ENCODE assay signal across 10 cellular contexts in the genomic region with DNA sequence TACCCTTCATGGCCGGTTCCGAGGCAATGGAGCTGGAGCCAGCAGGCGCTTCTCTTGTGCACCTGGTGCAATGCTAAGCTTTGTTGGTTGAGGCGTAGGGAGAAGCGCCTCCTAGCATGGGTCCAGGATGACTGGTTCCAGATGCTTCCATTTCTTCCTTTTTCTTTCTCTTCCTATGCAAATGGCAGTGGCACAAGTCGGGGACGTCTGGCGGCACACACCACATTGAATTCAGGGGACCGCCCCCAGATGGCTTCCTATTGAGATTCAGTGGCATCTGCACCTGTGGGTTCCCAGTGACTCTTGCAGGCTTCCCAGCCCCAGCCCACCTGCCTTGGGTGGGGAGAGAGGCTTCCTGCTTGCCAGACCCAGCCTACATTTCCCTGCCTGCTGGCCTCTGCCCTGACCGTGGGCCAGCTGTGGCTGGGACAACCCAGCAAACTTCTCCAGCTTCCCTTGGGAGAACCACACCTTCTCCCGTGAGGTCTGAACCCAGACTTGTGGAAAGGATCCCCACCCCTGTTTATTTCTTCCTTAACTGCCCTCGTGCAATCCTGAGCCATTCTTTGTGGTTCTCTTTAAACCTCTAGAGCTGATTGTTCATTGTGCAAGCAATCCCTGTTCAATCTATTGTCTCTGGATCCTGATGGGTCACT. TPM values are rescaled to one million over a fixed set of nuclear protein-coding genes. Genes with fewer than 3 reads are reported as not detected.
DNase-seq lines count a peak whose midpoint lies in the region; TF ChIP-seq lines count a peak whose summit lies in the region.
"Not testable (repeated sequence)": the region's sequence is repeated elsewhere in the genome, so short reads cannot be mapped to it uniquely, and the experiment has no call there.
"Had no signal": no experiment of that assay in that cellular context is flagged by ENCODE, and none has a peak within 500 bp of the region (broad histone marks: within the 10 kb centered on the region; RNA-seq: fewer than 3 reads in every experiment).

No MANE protein-coding gene starts in this region.

- H3K27me3 ChIP-seq in BLaER1 treated with 17β-estradiol and CSF1 and Interleukin-3, amounts not matched to agents 10 nM and 100 nM, result not testable (repeated sequence)
- H3K27me3 ChIP-seq in stomach, result peaks cover 0 to 31% (median 0%) of the 10 kb centered on the region in 3 donors

- peak; percentile 39 for DNase-seq in activated CD8-positive, alpha-beta memory T cell treated with anti-CD3 and anti-CD28 coated beads, Interleukin-2, amount 50 U/mL, for 48 hours
- DNase-seq in islet precursor cell, result peak; percentile 29
- DNase-seq in mesenteric fat pad (ENCODE audit: low spot score), result peak; percentile 62
- DNase-seq in osteocyte (ENCODE audit: extremely low spot score, unreplicated experiment), result peak; percentile 79
- DNase-seq in stomach, result peak; percentile 20

- H3K9ac ChIP-seq in BLaER1 treated with 17β-estradiol and CSF1 and Interleukin-3, amounts not matched to agents 10 nM and 100 nM, result not testable (repeated sequence)

- H3K4me2 ChIP-seq in BLaER1 treated with 17β-estradiol and CSF1 and Interleukin-3, amounts not matched to agents 10 nM and 100 nM, result peak overlapping the region in 9 of 11 experiments; percentile 9 to 61 (median 46); a peak in 16 of 22 replicates

- TF ChIP-seq CTCF in osteocyte (IDR thresholded peaks at IDR 0.05); stomach (IDR thresholded peaks at IDR 0.05): not testable (repeated sequence)

- not testable (repeated sequence) for H3K27ac ChIP-seq in BLaER1 treated with 17β-estradiol and CSF1 and Interleukin-3, amounts not matched to agents 10 nM and 100 nM; stomach

- H3K36me3 ChIP-seq in BLaER1 treated with 17β-estradiol and CSF1 and Interleukin-3, amounts not matched to agents 10 nM and 100 nM; stomach: not testable (repeated sequence)

- not testable (repeated sequence) for H4K20me1 ChIP-seq in BLaER1 treated with 17β-estradiol and CSF1 and Interleukin-3, amounts not matched to agents 10 nM and 100 nM

- H3K9me3 Mint-ChIP-seq in osteocyte (ENCODE audit: unreplicated experiment), result not testable (repeated sequence)

- not testable (repeated sequence) for TF ChIP-seq POLR2A in stomach (IDR thresholded peaks at IDR 0.05)

- not testable (repeated sequence) for H3K36me3 Mint-ChIP-seq in osteocyte (ENCODE audit: unreplicated experiment)

- not testable (repeated sequence) for H3K4me3 ChIP-seq in BLaER1 treated with 17β-estradiol and CSF1 and Interleukin-3, amounts not matched to agents 10 nM and 100 nM; stomach

- not testable (repeated sequence) for H3K4me1 Mint-ChIP-seq in osteocyte (ENCODE audit: unreplicated experiment)

- H3K27me3 Mint-ChIP-seq in osteocyte (ENCODE audit: unreplicated experiment), result peaks cover 65% of the 10 kb centered on the region

- TF ChIP-seq EP300 in stomach (IDR thresholded peaks at IDR 0.05), result not testable (repeated sequence)

- not testable (repeated sequence) for H3K9me3 ChIP-seq in BLaER1 treated with 17β-estradiol and CSF1 and Interleukin-3, amounts not matched to agents 10 nM and 100 nM (replicated peaks in 1 of 11); stomach

- intact Hi-C loops in stomach (cut with DNase I; ENCODE audit: low total_unique reads), result not testable (repeated sequence)

- peaks cover 0 to 21% (median 7%) of the 10 kb centered on the region in 10 experiments; a peak in 12 of 20 replicates for H3K4me1 ChIP-seq in BLaER1 treated with 17β-estradiol and CSF1 and Interleukin-3, amounts not matched to agents 10 nM and 100 nM
- not testable (repeated sequence) for H3K4me1 ChIP-seq in stomach

- H3K4me3 Mint-ChIP-seq in osteocyte (ENCODE audit: unreplicated experiment), result not testable (repeated sequence)

- 58 to 67% (median 61%) methylated on average over 11 to 12 of the region's 12 CpGs for WGBS in stomach, 5 donors

- H3K27ac Mint-ChIP-seq in osteocyte (ENCODE audit: unreplicated experiment), result not testable (repeated sequence)

RNA-seq across cellular contexts. Expression of gene OBP2B, which starts 8.4 kb away (rescaled TPM):
- not detected for total RNA-seq in mesenteric fat pad
- total RNA-seq in osteocyte, result not detected in 2 replicates
- not detected for total RNA-seq in stomach
- not detected for polyA plus RNA-seq in stomach
- total RNA-seq: Caco-2; CD4-positive, CD25-positive, alpha-beta regulatory T cell; CD8-positive, alpha-beta T cell had no signal
- polyA plus RNA-seq: A549; CD4-positive, CD25-positive, alpha-beta regulatory T cell had no signal

RNA-seq across cellular contexts. Expression of gene GBGT1, which starts 53.7 kb away (rescaled TPM):
- total RNA-seq in mesenteric fat pad (25.1 TPM), osteocyte (3.1 and 4.1 TPM in 2 replicates), stomach (10 to 100 TPM in 3 of 5 donors, 1 to 10 TPM in 2; 1.2 to 37.9 (median 21.3) TPM)
- polyA plus RNA-seq in stomach, result 10 to 100 TPM; 12.5 to 24.2 (median 23.8) TPM

RNA-seq across cellular contexts. Expression of gene ABO, which starts 57.5 kb away (rescaled TPM):
- total RNA-seq in mesenteric fat pad, result 2.3 TPM
- not detected in 2 replicates for total RNA-seq in osteocyte
- total RNA-seq in stomach, result 10 to 100 TPM in 2 of 5 donors, 1 to 10 TPM in 2, under 1 TPM in 1; 0.72 to 67.1 (median 4.8) TPM
- 10 to 100 TPM in 1 of 3 donors, 1 to 10 TPM in 2; 1.6 to 11.0 (median 3.4) TPM for polyA plus RNA-seq in stomach
- total RNA-seq: Caco-2; CD8-positive, alpha-beta T cell had no signal
- polyA plus RNA-seq: A549; CD4-positive, CD25-positive, alpha-beta regulatory T cell had no signal

Comparison
In these comparisons a context has a peak if more than half of its experiments do, and no peak if none do; other contexts are left out.
1. DNase-seq: peak in every context shown above with its lines; median percentile 79 in osteocyte; 62 in mesenteric fat pad; 39 in activated CD8-positive, alpha-beta memory T cell treated with anti-CD3 and anti-CD28 coated beads, Interleukin-2, amount 50 U/mL, for 48 hours; 29 in islet precursor cell; 20 in stomach.